ENCODE assay signal across 11 cellular contexts in genomic region chr17:18377437-18378204, GRCh38. TPM values are rescaled to one million over a fixed set of nuclear protein-coding genes. Genes with fewer than 3 reads are reported as not detected.
DNase-seq lines count a peak whose midpoint lies in the region; ATAC-seq and TF ChIP-seq lines count a peak whose summit lies in the region.
"Had no signal": no experiment of that assay in that cellular context is flagged by ENCODE, and none has a peak within 500 bp of the region (broad histone marks: within the 10 kb centered on the region; RNA-seq: fewer than 3 reads in every experiment).

TSS of gene EVPLL (plus strand) at chr17:18377778. CDS start at chr17:18380938, 3,160 bp downstream.

- 55% methylated on average over 10 of the region's 20 CpGs; no CpG with 5 or more reads in 1 of the 2 donors for WGBS in transverse colon (ENCODE audit: low coverage in 1 of 2), 2 donors

- H3K27me3 ChIP-seq in WERI-Rb-1 (ENCODE audit: insufficient read depth, low read depth, severe bottlenecking) = no peaks in the 10 kb centered on the region
- H3K27me3 ChIP-seq in transverse colon = peaks cover 13% of the 10 kb centered on the region

- no peak for TF ChIP-seq EP300 in transverse colon (IDR thresholded peaks at IDR 0.05; ENCODE audit: low read depth)

- H3K36me3 ChIP-seq in WERI-Rb-1 (no peaks in the 10 kb centered on the region), transverse colon (no peaks in the 10 kb centered on the region)

- H3K4me1 Mint-ChIP-seq in WTC11 = peaks cover 7% of the 10 kb centered on the region

- TF ChIP-seq POLR2A in transverse colon (IDR thresholded peaks at IDR 0.05) = no peak

- no peak for ATAC-seq in WTC11

- TF ChIP-seq CTCF in WERI-Rb-1 (IDR thresholded peaks at IDR 0.05; ENCODE audit: low read depth, low read length) (no peak), transverse colon (IDR thresholded peaks at IDR 0.05) (no peak), WTC11 (IDR thresholded peaks at IDR 0.05) (no peak)

- peaks cover 0 to 20% (median 16%) of the 10 kb centered on the region in 4 donors for H3K4me1 ChIP-seq in transverse colon

- peaks cover 2% of the 10 kb centered on the region; the same call in 1 of the 2 replicates for H3K27me3 Mint-ChIP-seq in WTC11 (ENCODE audit: low read depth)

- H3K27ac ChIP-seq in WERI-Rb-1 (peak within 1 kb of the TSS; percentile 80), transverse colon (peak within 1 kb of the TSS in 3 of 4 donors; percentile 30 to 67 (median 40))
- H3K27ac ChIP-seq: coronary artery had no signal

- H3K27ac Mint-ChIP-seq in WTC11 = no peak within 1 kb of the TSS

- no peak within 1 kb of the TSS for H3K4me3 ChIP-seq in WERI-Rb-1 (ENCODE audit: low read depth, low read length)
- no peak within 1 kb of the TSS for H3K4me3 ChIP-seq in transverse colon
- H3K4me3 ChIP-seq: coronary artery had no signal

- POLR2A ChIA-PET in WTC11 (lab: Charles Lee) = no interaction called here

- no peak within 1 kb of the TSS for H3K4me3 Mint-ChIP-seq in WTC11

- peaks cover 2% of the 10 kb centered on the region for H3K9me3 ChIP-seq in WERI-Rb-1 (ENCODE audit: severe bottlenecking)
- H3K9me3 ChIP-seq in transverse colon = no peaks in the 10 kb centered on the region

- H3K9me3 Mint-ChIP-seq in WTC11 = peaks cover 13% of the 10 kb centered on the region

- peaks cover 7% of the 10 kb centered on the region for H3K36me3 Mint-ChIP-seq in WTC11

- CTCF ChIA-PET in WTC11 (lab: Charles Lee) = interaction anchor here (1.1 kb wide), 1 partner anchor 159 kb away, joined by 3 read pairs; no protein-coding TSS in a partner anchor

- in situ Hi-C loops in transverse colon (cut with MboI; ENCODE audit: low pct_ligation_motif_present in 1 of 4, low pct_unique_long_range_greater_than_20kb in 1 of 4, low sequenced_read_pairs in 3 of 4) = no loop called here

- intact Hi-C loops in transverse colon (cut with DNase I; ENCODE audit: low total_unique reads) = no loop called here

- peak; percentile 73 for DNase-seq in SIG-M5 treated with dmso at 0.1 percent for 504 hours (lab: John Stamatoyannopoulos, UW; ENCODE audit: unreplicated experiment)
- DNase-seq in SIG-M5 (lab: John Stamatoyannopoulos, UW) = no peak
- DNase-seq in WERI-Rb-1 = peak; percentile 92
- DNase-seq in left kidney (ENCODE audit: low read depth, low spot score) = peak; percentile 55
- peak; percentile 81 for DNase-seq in transverse colon
- no peak for DNase-seq in hepatic stellate cell (ENCODE audit: low spot score)
- DNase-seq in GM19238 (ENCODE audit: insufficient read length, low spot score) = no peak
- DNase-seq in WTC11 (ENCODE audit: low spot score) = no peak
- DNase-seq: mesendoderm had no signal

TF ChIP-seq in WTC11, 78 proteins besides CTCF, POLR2A, EP300 and RAD21:
- TF ChIP-seq ZNF396 (CRISPR knock-in tag; IDR thresholded peaks at IDR 0.05; ENCODE audit: borderline replicate concordance) (no peak), NFE2L1 (CRISPR knock-in tag; IDR thresholded peaks at IDR 0.05) (no peak), ZBTB43 (CRISPR knock-in tag; IDR thresholded peaks at IDR 0.05) (no peak), CREM (CRISPR knock-in tag; IDR thresholded peaks at IDR 0.05) (no peak), RORB (CRISPR knock-in tag; IDR thresholded peaks at IDR 0.05) (no peak), CBFB (CRISPR knock-in tag; IDR thresholded peaks at IDR 0.05; ENCODE audit: low read depth) (no peak), NFATC4 (CRISPR knock-in tag; IDR thresholded peaks at IDR 0.05) (no peak)

RNA-seq across cellular contexts. Expression of gene EVPLL, which starts in this region (rescaled TPM):
- total RNA-seq in transverse colon (1 to 10 TPM in 2 of 4 donors, under 1 TPM in 1, not detected in 1; 0.41 to 7.0 (median 1.1) TPM), WTC11 (2021) (not detected in 3 replicates)
- total RNA-seq: activated CD8-positive, alpha-beta memory T cell treated with anti-CD3 and anti-CD28 coated beads for 36 hours had no signal

Comparison
In these comparisons a context has a peak if more than half of its experiments do, and no peak if none do; other contexts are left out.
1. DNase-seq: peak in SIG-M5 treated with dmso at 0.1 percent for 504 hours (single experiment), WERI-Rb-1 (single experiment), left kidney (single experiment) and transverse colon (single experiment); none in SIG-M5 (single experiment), hepatic stellate cell (single experiment), GM19238 (single experiment) and WTC11 (single experiment).